In the genomic region with DNA sequence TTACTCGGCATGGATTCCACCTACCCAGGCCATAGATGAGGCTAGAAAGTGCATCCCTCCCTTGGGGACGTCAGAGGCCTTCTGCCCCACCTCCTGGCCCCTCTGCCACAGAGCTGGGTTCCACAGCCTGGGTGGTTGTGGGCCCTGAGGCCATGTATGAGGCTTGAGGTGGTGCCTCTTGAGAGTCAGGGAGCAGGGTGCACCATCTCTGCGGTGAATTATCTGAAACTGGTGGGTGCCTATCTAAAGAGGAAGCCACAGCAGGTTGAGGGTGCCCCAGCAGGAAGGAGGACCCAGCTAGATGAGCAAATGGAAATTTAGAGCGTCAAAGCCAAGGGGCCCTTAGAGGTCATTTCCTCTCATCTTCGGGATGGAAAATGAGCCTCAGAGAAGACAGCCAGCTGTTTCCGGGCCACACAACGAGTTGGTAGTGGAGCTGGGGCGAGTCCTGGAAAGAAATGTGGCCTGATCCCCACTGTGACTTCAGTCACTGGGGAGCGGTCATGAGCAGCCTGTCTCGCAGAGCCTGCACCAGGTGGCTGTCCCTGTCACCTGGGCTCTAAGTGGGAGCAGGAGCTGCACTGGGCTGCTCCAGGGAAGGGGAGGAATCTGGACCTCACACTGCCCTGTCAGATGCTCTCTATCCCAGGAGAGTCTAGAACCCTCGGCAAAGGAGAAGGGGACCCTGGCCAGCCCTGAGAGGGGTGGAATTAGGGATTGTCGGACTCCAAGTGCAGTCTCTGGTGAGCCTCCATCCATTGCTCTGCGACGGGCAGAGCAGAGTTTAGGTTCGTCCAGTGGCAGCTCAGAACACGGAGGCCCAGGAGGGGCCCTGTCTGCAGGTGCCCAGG, we compare ENCODE assay signal across 8 cellular contexts. TPM values are rescaled to one million over a fixed set of nuclear protein-coding genes. Genes with fewer than 3 reads are reported as not detected.
DNase-seq lines count a peak whose midpoint lies in the region; ATAC-seq and TF ChIP-seq lines count a peak whose summit lies in the region.

No MANE protein-coding gene starts in this region.

- TF ChIP-seq EP300 in ovary (IDR thresholded peaks at IDR 0.05): no peak

- H3K9ac ChIP-seq in duodenal mucosa (ENCODE audit: low read depth in 1 of 2, low read length in 2 of 2): no peak overlapping the region

- peaks cover 0 to 4% of the 10 kb centered on the region in 2 donors for H3K36me3 ChIP-seq in duodenal mucosa (ENCODE audit: control insufficient read depth in 1 of 2, insufficient read depth in 2 of 2, low read length in 2 of 2)
- H3K36me3 ChIP-seq in ovary: no peaks in the 10 kb centered on the region

- intact Hi-C loops in sciatic nerve (cut with DNase I) (no loop called here), ovary (cut with DNase I) (loop anchor here in 1 of 4 donors (10.0 kb wide), 1 partner anchor 80 kb away; no protein-coding TSS in a partner anchor)

- peak; percentile 46 to 52 for DNase-seq in activated CD4-positive, alpha-beta T cell treated with anti-CD3 and anti-CD28 coated beads for 24 hours (ENCODE audit: low read depth in 2 of 2)
- DNase-seq in sciatic nerve (ENCODE audit: low spot score) (peak; percentile 83), OCI-M2 (lab: John Stamatoyannopoulos, UW; ENCODE audit: unreplicated experiment) (no peak), ovary (no peak), ecto neural progenitor cell (ENCODE audit: low spot score) (no peak)

- TF ChIP-seq CTCF in ovary (IDR thresholded peaks at IDR 0.05): no peak

- WGBS in ovary, 3 donors: 60 to 68% (median 65%) methylated on average over 16 of the region's 16 CpGs

- H3K4me3 ChIP-seq in duodenal mucosa (ENCODE audit: low read depth in 1 of 2, low read length in 2 of 2) (peak overlapping the region in 1 of 2 donors; percentile 29), ovary (no peak overlapping the region)

- ATAC-seq in GM19328 (IDR thresholded peaks at IDR 0.05; ENCODE audit: unreplicated experiment): peak; percentile 54
- peak; percentile 45 for ATAC-seq in HG03442 (IDR thresholded peaks at IDR 0.05; ENCODE audit: unreplicated experiment)
- ATAC-seq in sciatic nerve: peak; percentile 77

- H3K4me1 ChIP-seq in duodenal mucosa (ENCODE audit: control insufficient read depth in 1 of 2, insufficient read depth in 2 of 2, low read length in 2 of 2): peaks cover 42 to 61% of the 10 kb centered on the region in 2 donors
- H3K4me1 ChIP-seq in ovary (ENCODE audit: insufficient read depth): peaks cover 10% of the 10 kb centered on the region

- TF ChIP-seq POLR2A in ovary (IDR thresholded peaks at IDR 0.05): no peak

- no peaks in the 10 kb centered on the region for H3K27me3 ChIP-seq in duodenal mucosa (ENCODE audit: control insufficient read depth in 1 of 2, insufficient read depth in 2 of 2, low read length in 2 of 2)
- no peaks in the 10 kb centered on the region for H3K27me3 ChIP-seq in ovary

- H3K9me3 ChIP-seq in duodenal mucosa (ENCODE audit: control insufficient read depth in 1 of 2, low read length in 2 of 2) (no peaks in the 10 kb centered on the region), ovary (no peaks in the 10 kb centered on the region)

- H3K27ac ChIP-seq in duodenal mucosa (ENCODE audit: low read depth, low read length): peak overlapping the region; percentile 69
- H3K27ac ChIP-seq in ovary: no peak overlapping the region

RNA-seq across cellular contexts. Expression of a gene that starts 7.3 kb away (rescaled TPM):
- total RNA-seq in sciatic nerve (8.4 TPM), ovary (1 to 10 TPM; 1.5 to 5.0 (median 2.9) TPM)
- 1 to 10 TPM in 1 of 2 donors, under 1 TPM in 1; 0.57 to 2.2 TPM for polyA plus RNA-seq in ovary

Comparison
In these comparisons a context has a peak if more than half of its experiments do, and no peak if none do; other contexts are left out.
1. DNase-seq: peak in activated CD4-positive, alpha-beta T cell treated with anti-CD3 and anti-CD28 coated beads for 24 hours (2 of 2) and sciatic nerve (single experiment); none in OCI-M2 (single experiment), ovary (0 of 5) and ecto neural progenitor cell (single experiment).
2. Peak in every context shown above with its lines, with median percentiles within 50 percentile points of each other: ATAC-seq.